8 cellular contexts compared by ENCODE assay signal in the genomic region with DNA sequence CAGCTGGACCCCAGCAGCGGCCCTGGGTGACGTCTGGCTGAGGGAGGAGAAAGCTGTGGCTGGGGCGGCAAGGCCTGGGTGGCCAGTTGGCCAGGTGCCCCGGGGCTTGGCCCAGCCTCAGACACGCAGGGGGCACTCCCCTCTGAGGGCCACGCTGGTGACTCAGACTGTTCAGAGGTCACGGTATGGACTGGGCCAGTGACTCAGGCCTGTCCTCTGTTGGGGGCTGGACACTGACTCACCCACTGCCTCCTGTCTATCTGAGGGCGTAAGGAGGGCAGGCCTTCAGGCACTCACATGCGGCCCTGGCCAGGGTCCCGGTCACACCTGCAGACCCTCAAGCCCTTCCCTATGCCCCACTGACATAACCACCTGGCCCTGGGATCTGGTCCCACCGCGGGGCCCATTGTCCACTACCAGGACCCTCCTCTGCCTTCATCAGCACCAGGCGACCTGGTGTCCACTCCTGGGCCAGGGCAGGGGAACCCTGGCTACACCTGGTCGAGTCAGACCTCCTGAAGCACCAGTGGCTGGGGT. TPM values are rescaled to one million over a fixed set of nuclear protein-coding genes. Genes with fewer than 3 reads are reported as not detected.
DNase-seq lines count a peak whose midpoint lies in the region; ATAC-seq and TF ChIP-seq lines count a peak whose summit lies in the region.

No MANE protein-coding gene starts in this region.

- CTCF ChIA-PET in GM10248 (lab: Yijun Ruan, JAX) = no interaction called here

- TF ChIP-seq CTCF in GM10248 (IDR thresholded peaks at IDR 0.05; ENCODE audit: control extremely low read depth, extremely low read depth, low read depth, missing control alignments) = no peak
- no peak for TF ChIP-seq CTCF in foreskin fibroblast (IDR thresholded peaks at IDR 0.05; ENCODE audit: low read depth, low read length)

- POLR2A ChIA-PET in GM10248 (lab: Yijun Ruan, JAX) = no interaction called here

- no peak overlapping the region for H3K4me3 ChIP-seq in foreskin fibroblast (ENCODE audit: low read depth in 1 of 2, low read length in 2 of 2)

- intact Hi-C loops in sciatic nerve (cut with DNase I) = no loop called here

- peak; percentile 77 for ATAC-seq in sciatic nerve
- no peak for ATAC-seq in HG03025 (IDR thresholded peaks at IDR 0.05; ENCODE audit: low FRiP score, unreplicated experiment)
- no peak for ATAC-seq in HG03196 (IDR thresholded peaks at IDR 0.05; ENCODE audit: unreplicated experiment)
- ATAC-seq in GM18907 (IDR thresholded peaks at IDR 0.05; ENCODE audit: unreplicated experiment) = no peak

- DNase-seq in GM10248 (ENCODE audit: extremely low spot score) = peak; percentile 13
- DNase-seq in RPMI7951 (ENCODE audit: low read depth) = peak; percentile 98
- peak; percentile 89 to 93 for DNase-seq in foreskin fibroblast
- peak; percentile 64 for DNase-seq in sciatic nerve (ENCODE audit: low spot score)
- no peak for DNase-seq in SKM-1 treated with dmso at 0.1 percent for 144 hours (lab: John Stamatoyannopoulos, UW; ENCODE audit: unreplicated experiment)

RNA-seq across cellular contexts. Expression of a gene that starts 3.7 kb away (rescaled TPM):
- total RNA-seq in RPMI7951 (2014; rRNA removed; shearing (Covaris generic)) = not detected in 2 replicates
- 0.27 TPM for total RNA-seq in sciatic nerve
